ENCODE assay signal across 8 cellular contexts in the genomic region with DNA sequence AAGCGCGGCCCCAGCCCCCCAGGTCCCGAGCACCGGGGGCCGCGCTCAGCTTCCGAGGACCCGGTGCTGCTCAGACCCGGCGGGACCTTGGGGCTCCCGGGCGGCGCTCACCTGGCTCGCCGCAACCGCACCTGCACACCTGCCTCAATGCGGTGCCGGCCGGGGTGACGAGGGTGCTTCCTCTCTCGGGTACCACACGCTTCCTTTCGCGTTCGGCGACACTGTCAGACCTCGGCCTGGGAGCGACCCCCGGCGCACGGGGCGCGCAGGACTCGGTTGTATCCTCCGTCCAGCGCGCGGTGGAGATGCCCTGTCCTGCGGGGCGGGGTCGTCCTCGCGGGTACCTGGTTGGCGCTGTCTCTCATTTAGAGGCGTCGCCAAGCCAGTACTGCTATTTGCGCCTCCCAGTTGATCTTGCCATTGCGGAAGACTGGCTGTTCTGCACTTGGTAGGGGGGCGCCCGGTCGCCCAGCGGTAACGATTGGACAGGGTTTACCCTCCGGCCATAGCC. TPM values are rescaled to one million over a fixed set of nuclear protein-coding genes. Genes with fewer than 3 reads are reported as not detected.
DNase-seq lines count a peak whose midpoint lies in the region; ATAC-seq and TF ChIP-seq lines count a peak whose summit lies in the region.

No MANE protein-coding gene starts in this region.

- H3K9me3 ChIP-seq in iPS-15b (ENCODE audit: control insufficient read depth, insufficient read depth, low read length), result no peaks in the 10 kb centered on the region
- no peaks in the 10 kb centered on the region for H3K9me3 ChIP-seq in skeletal muscle tissue (ENCODE audit: control insufficient read depth in 3 of 3, low read length in 3 of 3)

- H3K4me3 ChIP-seq in iPS-15b (ENCODE audit: low read depth, low read length) (peak overlapping the region; percentile 71), skeletal muscle tissue (ENCODE audit: low read length in 3 of 3) (peak overlapping the region; percentile 76 to 83 (median 83))

- DNase-seq in NCI-H345 (lab: John Stamatoyannopoulos, UW), result peak; percentile 35
- DNase-seq in NCI-H345 treated with DMSO at 0.1 percent for 48 hours (lab: John Stamatoyannopoulos, UW; ENCODE audit: unreplicated experiment), result no peak
- DNase-seq in astrocyte of the hippocampus (ENCODE audit: low read depth, low spot score), result peak; percentile 55
- DNase-seq in midbrain (lab: John Stamatoyannopoulos, UW), result no peak

- no peak overlapping the region for H3K9ac ChIP-seq in iPS-15b (ENCODE audit: low read depth, low read length)
- peak overlapping the region; percentile 67 to 83 (median 80) for H3K9ac ChIP-seq in skeletal muscle tissue (ENCODE audit: low read depth in 1 of 3, low read length in 3 of 3)

- H3K27ac ChIP-seq in skeletal muscle tissue (ENCODE audit: low read depth, low read length), result peak overlapping the region; percentile 17

- peaks cover 5% of the 10 kb centered on the region for H3K4me1 ChIP-seq in iPS-15b (ENCODE audit: control insufficient read depth, insufficient read depth, low read length)
- peaks cover 35 to 40% (median 37%) of the 10 kb centered on the region in 3 donors for H3K4me1 ChIP-seq in skeletal muscle tissue (ENCODE audit: control insufficient read depth in 3 of 3, insufficient read depth in 3 of 3, low read length in 3 of 3)

- no peaks in the 10 kb centered on the region for H3K36me3 ChIP-seq in iPS-15b (ENCODE audit: control insufficient read depth, insufficient read depth, low read length)
- H3K36me3 ChIP-seq in skeletal muscle tissue (ENCODE audit: control insufficient read depth in 3 of 3, insufficient read depth in 3 of 3, low read length in 3 of 3), result no peaks in the 10 kb centered on the region

- peak; percentile 8 for ATAC-seq in HG03280 (IDR thresholded peaks at IDR 0.05; ENCODE audit: unreplicated experiment)
- peak; percentile 42 for ATAC-seq in SK-N-SH treated with all-trans-retinoic acid at 6 μM for 48 hours

- H3K27me3 ChIP-seq in iPS-15b (ENCODE audit: control insufficient read depth, insufficient read depth, low read length) (no peaks in the 10 kb centered on the region), skeletal muscle tissue (ENCODE audit: control insufficient read depth in 3 of 3, insufficient read depth in 3 of 3, low read length in 3 of 3) (no peaks in the 10 kb centered on the region)

TF ChIP-seq in SK-N-SH treated with all-trans-retinoic acid at 6 μM for 48 hours, 23 proteins besides CTCF, POLR2A, EP300 and RAD21:
- no peak for TF ChIP-seq OSR1 (CRISPR knock-in tag; IDR thresholded peaks at IDR 0.05)
- TF ChIP-seq, protein P1, sequence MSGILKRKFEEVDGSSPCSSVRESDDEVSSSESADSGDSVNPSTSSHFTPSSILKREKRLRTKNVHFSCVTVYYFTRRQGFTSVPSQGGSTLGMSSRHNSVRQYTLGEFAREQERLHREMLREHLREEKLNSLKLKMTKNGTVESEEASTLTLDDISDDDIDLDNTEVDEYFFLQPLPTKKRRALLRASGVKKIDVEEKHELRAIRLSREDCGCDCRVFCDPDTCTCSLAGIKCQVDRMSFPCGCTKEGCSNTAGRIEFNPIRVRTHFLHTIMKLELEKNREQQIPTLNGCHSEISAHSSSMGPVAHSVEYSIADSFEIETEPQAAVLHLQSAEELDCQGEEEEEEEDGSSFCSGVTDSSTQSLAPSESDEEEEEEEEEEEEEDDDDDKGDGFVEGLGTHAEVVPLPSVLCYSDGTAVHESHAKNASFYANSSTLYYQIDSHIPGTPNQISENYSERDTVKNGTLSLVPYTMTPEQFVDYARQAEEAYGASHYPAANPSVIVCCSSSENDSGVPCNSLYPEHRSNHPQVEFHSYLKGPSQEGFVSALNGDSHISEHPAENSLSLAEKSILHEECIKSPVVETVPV (CRISPR knock-in tag; IDR thresholded peaks at IDR 0.05), result no peak
- no peak for TF ChIP-seq BACH2 (CRISPR knock-in tag; IDR thresholded peaks at IDR 0.05; ENCODE audit: borderline replicate concordance)

RNA-seq across cellular contexts. Expression of a gene that starts 0.7 kb away (rescaled TPM):
- 60.0 TPM for total RNA-seq in skeletal muscle tissue

RNA-seq across cellular contexts. Expression of a gene that starts 14.5 kb away (rescaled TPM):
- 38.1 TPM for total RNA-seq in skeletal muscle tissue

Comparison
In these comparisons a context has a peak if more than half of its experiments do, and no peak if none do; other contexts are left out.
1. DNase-seq: peak in NCI-H345 (single experiment) and astrocyte of the hippocampus (single experiment); none in NCI-H345 treated with DMSO at 0.1 percent for 48 hours (single experiment) and midbrain (single experiment).